Comparison of ENCODE assay signal across 1 cellular context in the genomic region with DNA sequence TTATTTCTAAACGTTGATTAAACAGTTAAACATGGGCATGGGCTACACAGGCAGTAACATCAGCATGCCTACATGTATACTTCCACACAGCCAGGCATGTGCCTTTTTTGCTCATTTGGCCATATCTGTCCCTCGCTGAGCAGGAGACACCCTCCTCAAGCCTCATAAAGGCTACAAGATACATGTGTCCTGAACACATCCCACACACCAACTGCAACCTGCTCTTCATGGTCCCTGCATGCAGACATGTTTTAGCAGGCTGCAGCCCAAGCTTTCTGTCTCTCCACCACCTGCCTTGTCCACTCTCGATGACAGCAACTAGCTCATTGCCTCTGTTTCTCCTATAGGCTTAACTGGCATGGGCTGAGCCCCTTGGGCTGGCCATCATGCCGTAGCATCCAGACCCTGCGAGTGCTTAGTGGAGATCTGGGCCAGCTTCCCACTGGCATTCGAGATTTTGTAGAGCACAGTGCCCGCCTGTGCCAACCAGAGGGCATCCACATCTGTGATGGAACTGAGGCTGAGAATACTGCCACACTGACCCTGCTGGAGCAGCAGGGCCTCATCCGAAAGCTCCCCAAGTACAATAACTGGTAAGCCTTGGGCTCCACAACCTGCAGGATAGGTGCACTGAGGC.
TF ChIP-seq lines count a peak whose summit lies in the region.

No MANE protein-coding gene starts in this region.

TF ChIP-seq in GM23338, 12 proteins besides CTCF, POLR2A, EP300 and RAD21:
- TF ChIP-seq POLR2AphosphoS5 (IDR thresholded peaks at IDR 0.05; ENCODE audit: low read depth) (peak; percentile 63), ZNF331 (CRISPR knock-in tag; IDR thresholded peaks at IDR 0.05; ENCODE audit: low read depth) (no peak)
